ENCODE assay signal across 8 cellular contexts in the genomic region with DNA sequence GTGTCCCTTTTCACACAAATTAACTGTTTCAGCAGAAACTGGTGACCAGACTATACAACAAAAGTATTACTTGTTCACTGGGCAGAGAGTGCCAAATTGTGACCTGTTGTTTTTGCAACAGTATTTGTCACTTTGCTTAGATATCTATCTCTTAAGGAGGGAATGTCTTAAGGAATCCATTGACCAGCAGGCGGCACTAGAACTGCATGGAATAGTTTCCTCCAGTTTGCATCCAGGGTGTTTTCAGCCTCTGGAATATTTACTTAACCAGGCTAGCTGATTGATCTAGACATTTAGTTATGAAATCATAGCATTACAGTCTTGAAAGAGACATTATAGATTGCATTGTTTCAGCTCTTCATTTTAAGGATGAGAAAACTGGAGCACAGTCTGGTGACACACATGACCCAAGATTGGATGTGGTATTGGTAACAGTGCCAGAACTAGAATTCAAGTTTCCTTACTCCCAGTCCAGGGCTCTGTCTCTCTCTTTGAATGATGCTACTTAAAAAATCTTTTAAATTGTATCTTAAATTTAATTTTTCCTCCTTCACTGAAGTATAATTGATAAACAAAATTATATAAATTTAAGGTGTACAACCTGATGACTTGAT. TPM values are rescaled to one million over a fixed set of nuclear protein-coding genes. Genes with fewer than 3 reads are reported as not detected.
A peak's percentile ranks its signal among the peaks of the same experiment; 100 is the strongest.
DNase-seq lines count a peak whose midpoint lies in the region; ATAC-seq and TF ChIP-seq lines count a peak whose summit lies in the region.

No MANE protein-coding gene starts in this region.

- H4K20me1 ChIP-seq in GM23248 (ENCODE audit: insufficient read depth) (no peaks in the 10 kb centered on the region), OCI-LY3 (ENCODE audit: insufficient read depth, low read length) (no peaks in the 10 kb centered on the region)

- whole genome bisulfite sequencing in GM23248 (ENCODE audit: low coverage in 1 of 2, low lambda C conversion rate in 2 of 2, missing lambda C conversion rate in 2 of 2), 2 experiments, result 0 to 4% methylated on average over 1 of the region's 1 CpG

- H3K36me3 ChIP-seq in GM23248 (ENCODE audit: low read depth), result no peaks in the 10 kb centered on the region
- H3K36me3 ChIP-seq in OCI-LY3 (replicated peaks; ENCODE audit: low read depth, low read length), result no peaks in the 10 kb centered on the region

- H3K9ac ChIP-seq in GM23248 (no peak overlapping the region), OCI-LY3 (ENCODE audit: low read length) (no peak overlapping the region)

- H3K4me1 Mint-ChIP-seq in endothelial cell (ENCODE audit: unreplicated experiment), result peaks cover 3% of the 10 kb centered on the region

- in situ Hi-C loops in GM23248 (cut with MboI), result no loop called here

- no peaks in the 10 kb centered on the region for H3K27me3 Mint-ChIP-seq in endothelial cell (ENCODE audit: unreplicated experiment)

- H2AFZ ChIP-seq in GM23248, result no peak overlapping the region
- H2AFZ ChIP-seq in OCI-LY3 (ENCODE audit: low read depth, low read length), result no peak overlapping the region

- H3K4me2 ChIP-seq in GM23248 (ENCODE audit: unreplicated experiment) (no peak overlapping the region), OCI-LY3 (ENCODE audit: low read length) (no peak overlapping the region)

- H3F3A ChIP-seq in GM23248 (ENCODE audit: insufficient read depth), result peaks cover 9% of the 10 kb centered on the region; the same call in 1 of the 2 replicates

- H3K27ac Mint-ChIP-seq in endothelial cell (ENCODE audit: unreplicated experiment), result no peak overlapping the region

- H3K36me3 Mint-ChIP-seq in endothelial cell (ENCODE audit: low read depth, unreplicated experiment), result peaks cover 4% of the 10 kb centered on the region

- H3K27ac ChIP-seq in GM23248, result no peak overlapping the region
- no peak overlapping the region for H3K27ac ChIP-seq in OCI-LY3 (ENCODE audit: low read length)

- H3K9me2 ChIP-seq in GM23248 (ENCODE audit: insufficient read depth), result no peaks in the 10 kb centered on the region

- peaks cover 15% of the 10 kb centered on the region for H3K4me1 ChIP-seq in GM23248 (ENCODE audit: insufficient read depth)
- H3K4me1 ChIP-seq in OCI-LY3 (ENCODE audit: low read length), result peaks cover 8% of the 10 kb centered on the region

- H3K4me3 Mint-ChIP-seq in endothelial cell (ENCODE audit: unreplicated experiment), result no peak overlapping the region

- ATAC-seq in GM21786 (IDR thresholded peaks at IDR 0.05; ENCODE audit: unreplicated experiment) (no peak), HG02610 (IDR thresholded peaks at IDR 0.05; ENCODE audit: unreplicated experiment) (no peak)

- peaks cover 8% of the 10 kb centered on the region for H3K9me3 Mint-ChIP-seq in endothelial cell (ENCODE audit: unreplicated experiment)

- H3K27me3 ChIP-seq in GM23248 (replicated peaks; ENCODE audit: insufficient read depth) (peaks cover 20% of the 10 kb centered on the region), OCI-LY3 (ENCODE audit: low read depth, low read length) (peaks cover 30% of the 10 kb centered on the region)

- H3K79me2 ChIP-seq in GM23248 (ENCODE audit: insufficient read depth), result no peaks in the 10 kb centered on the region
- H3K79me2 ChIP-seq in OCI-LY3 (ENCODE audit: low read length), result no peaks in the 10 kb centered on the region

- H3K4me3 ChIP-seq in GM23248 (no peak overlapping the region), OCI-LY3 (ENCODE audit: low read length) (no peak overlapping the region)

- H3K9me3 ChIP-seq in GM23248 (ENCODE audit: low read depth) (no peaks in the 10 kb centered on the region), OCI-LY3 (ENCODE audit: insufficient read depth, low read length) (no peaks in the 10 kb centered on the region)

- TF ChIP-seq CTCF in OCI-LY3 (IDR thresholded peaks at IDR 0.05; ENCODE audit: low read depth, low read length) (peak; percentile 93), endothelial cell (IDR thresholded peaks at IDR 0.05; ENCODE audit: unreplicated experiment) (peak; percentile 84)

- peak; percentile 66 for DNase-seq in COLO829 (ENCODE audit: low spot score)
- peak; percentile 86 for DNase-seq in GM23248
- peak; percentile 61 for DNase-seq in endothelial cell (ENCODE audit: low spot score)
- DNase-seq in middle frontal gyrus (ENCODE audit: extremely low spot score, low spot score), result peak; percentile 28
- DNase-seq in mesenteric fat pad (ENCODE audit: low spot score), result no peak

RNA-seq across cellular contexts. Expression of a gene that starts 16.9 kb away (rescaled TPM):
- not detected in 2 replicates for total RNA-seq in GM23248 (2014; rRNA removed; shearing (Covaris generic))
- 0.05 TPM in 1 of 2 replicates, not detected in the other for polyA plus RNA-seq in GM23248 (2016; fragmentation: Nextera tagmentation; extraction: Ambion mirVana)
- total RNA-seq in endothelial cell (ENCODE audit: unreplicated experiment) (not detected), mesenteric fat pad (not detected)

RNA-seq across cellular contexts. Expression of a gene that starts 26.8 kb away (rescaled TPM):
- total RNA-seq in GM23248 (2014; rRNA removed; shearing (Covaris generic)), result 0.22 TPM in 1 of 2 replicates, not detected in the other
- polyA plus RNA-seq in GM23248 (2016; fragmentation: Nextera tagmentation; extraction: Ambion mirVana), result 0.08 and 0.11 TPM in 2 replicates
- 0.38 TPM for total RNA-seq in endothelial cell (ENCODE audit: unreplicated experiment)
- 1.1 TPM for total RNA-seq in mesenteric fat pad

RNA-seq across cellular contexts. Expression of a gene that starts 53.2 kb away (rescaled TPM):
- total RNA-seq in GM23248 (2014; rRNA removed; shearing (Covaris generic)), result not detected in 2 replicates
- not detected in 2 replicates for polyA plus RNA-seq in GM23248 (2016; fragmentation: Nextera tagmentation; extraction: Ambion mirVana)
- total RNA-seq in endothelial cell (ENCODE audit: unreplicated experiment) (not detected), mesenteric fat pad (0.42 TPM)
